In genomic region chr3:13951184-13951583, GRCh38 we compare ENCODE assay signal across 32 cellular contexts.
"Had no signal": no experiment of that assay in that cellular context is flagged by ENCODE, and none has a peak within 500 bp of the region (broad histone marks: within the 10 kb centered on the region; RNA-seq: fewer than 3 reads in every experiment).

No MANE protein-coding gene starts in this region.

- H3K27ac Mint-ChIP-seq: activated naive CD8-positive, alpha-beta T cell; activated T-cell treated with anti-CD3 and anti-CD28 coated beads, Interleukin-2, amount 50 U/mL, for 72 hours; naive thymus-derived CD4-positive, alpha-beta T cell; stimulated activated memory B cell treated with anti-CD40 and anti-IgM and Interleukin-4, amounts not matched to agents 10 μg/mL and 1 μg/mL and 100 μg/mL, for 72 hours; stimulated activated naive CD8-positive, alpha-beta T cell treated with anti-CD3 and anti-CD28 coated beads, Interleukin-15, amount 100 ng/mL, for 72 hours had no signal

- H3K4me3 Mint-ChIP-seq: activated naive CD8-positive, alpha-beta T cell; activated T-cell treated with anti-CD3 and anti-CD28 coated beads, Interleukin-2, amount 50 U/mL, for 72 hours; naive thymus-derived CD4-positive, alpha-beta T cell; stimulated activated memory B cell treated with anti-CD40 and anti-IgM and Interleukin-4, amounts not matched to agents 10 μg/mL and 1 μg/mL and 100 μg/mL, for 72 hours; stimulated activated naive CD8-positive, alpha-beta T cell treated with anti-CD3 and anti-CD28 coated beads, Interleukin-15, amount 100 ng/mL, for 72 hours had no signal

- H3K4me1 ChIP-seq: left ventricle myocardium inferior, pancreas, prostate gland, sigmoid colon, thyroid gland had no signal

- H3K36me3 ChIP-seq: cardiac muscle cell, left ventricle myocardium inferior, pancreas, prostate gland, sigmoid colon, thyroid gland had no signal

- FAIRE-seq: endothelial cell of umbilical vein, pancreas, TTC549 had no signal

- H3K4me3 ChIP-seq: cardiac muscle cell, coronary artery, dorsolateral prefrontal cortex, left ventricle myocardium inferior, lung, pancreas, prostate gland, sigmoid colon, smooth muscle cell, thyroid gland had no signal

- H3K4me2 ChIP-seq: smooth muscle cell had no signal

- H3K4me1 Mint-ChIP-seq: naive thymus-derived CD4-positive, alpha-beta T cell; stimulated activated memory B cell treated with anti-CD40 and anti-IgM and Interleukin-4, amounts not matched to agents 10 μg/mL and 1 μg/mL and 100 μg/mL, for 72 hours; stimulated activated naive CD8-positive, alpha-beta T cell treated with anti-CD3 and anti-CD28 coated beads, Interleukin-15, amount 100 ng/mL, for 72 hours had no signal

- DNase-seq: activated CD4-positive, alpha-beta T cell treated with anti-CD3 and anti-CD28 coated beads for 4 hours; activated CD4-positive, alpha-beta T cell treated with anti-CD3 and anti-CD28 coated beads, Interleukin-2, amount 50 U/mL, for 4 hours; activated naive CD4-positive, alpha-beta T cell treated with Interleukin-2 at 50 U/mL for 16 hours; activated T-cell treated with anti-CD3 and anti-CD28 coated beads for 4 hours; activated T-cell treated with anti-CD3 and anti-CD28 coated beads, Interleukin-2, amount 50 U/mL, for 72 hours; anterior cingulate cortex; cerebellar nuclear complex; dorsolateral prefrontal cortex; effector memory CD4-positive, alpha-beta T cell; head of caudate nucleus; left ventricle myocardium inferior; naive thymus-derived CD4-positive, alpha-beta T cell; nucleus accumbens; pancreas; retina; sigmoid colon; stimulated activated CD4-positive, alpha-beta T cell treated with anti-CD3 and anti-CD28 coated beads, Interleukin-1b, Interleukin-23, amount 100 ng/mL, for 48 hours; stimulated activated CD4-positive, alpha-beta T cell treated with anti-CD3 and anti-CD28 coated beads, Interleukin-4, amount 100 ng/mL, for 4 hours; stimulated activated CD8-positive, alpha-beta memory T cell treated with anti-CD3 and anti-CD28 coated beads, Interleukin-4, amount 100 ng/mL, for 48 hours; stimulated activated naive CD8-positive, alpha-beta T cell treated with anti-CD3 and anti-CD28 coated beads, Interleukin-15, amount 100 ng/mL, for 72 hours; substantia nigra; thyroid gland had no signal

- H3K9me3 ChIP-seq: pancreas, prostate gland, sigmoid colon, thyroid gland had no signal

- H3K27me3 ChIP-seq: cardiac muscle cell, sigmoid colon, thyroid gland had no signal

- H3K27ac ChIP-seq: cardiac muscle cell, coronary artery, dorsolateral prefrontal cortex, left ventricle myocardium inferior, pancreas, prostate gland, sigmoid colon, thyroid gland, VCaP had no signal

- ATAC-seq: activated T-cell treated with anti-CD3 and anti-CD28 coated beads, Interleukin-2, amount 50 U/mL, for 72 hours; naive thymus-derived CD4-positive, alpha-beta T cell; pancreas; stimulated activated memory B cell treated with anti-CD40 and anti-IgM and Interleukin-4, amounts not matched to agents 10 μg/mL and 1 μg/mL and 100 μg/mL, for 72 hours; stimulated activated naive CD8-positive, alpha-beta T cell treated with anti-CD3 and anti-CD28 coated beads, Interleukin-15, amount 100 ng/mL, for 72 hours had no signal
